ENCODE assay signal across 1 cellular context in genomic region chr15:31280037-31280830, GRCh38.
TF ChIP-seq lines count a peak whose summit lies in the region.

No MANE protein-coding gene starts in this region.

TF ChIP-seq in GM23338, 12 proteins besides CTCF, POLR2A, EP300 and RAD21 (continued from another document):
- no peak for TF ChIP-seq ZNF462 (CRISPR knock-in tag; IDR thresholded peaks at IDR 0.05)
- TF ChIP-seq ETS1 (IDR thresholded peaks at IDR 0.05) = no peak
- TF ChIP-seq EZH2phosphoT487 (IDR thresholded peaks at IDR 0.05; ENCODE audit: unreplicated experiment) = no peak
- no peak for TF ChIP-seq ZNF331 (CRISPR knock-in tag; IDR thresholded peaks at IDR 0.05; ENCODE audit: low read depth)
- TF ChIP-seq ZNF114 (CRISPR knock-in tag; IDR thresholded peaks at IDR 0.05) = no peak
- TF ChIP-seq CREB1 (CRISPR knock-in tag; IDR thresholded peaks at IDR 0.05; ENCODE audit: low read depth) = no peak
- no peak for TF ChIP-seq EZH2 (IDR thresholded peaks at IDR 0.05; ENCODE audit: low read depth, unreplicated experiment)
- TF ChIP-seq POLR2AphosphoS5 (IDR thresholded peaks at IDR 0.05; ENCODE audit: low read depth) = no peak
